8 cellular contexts compared by ENCODE assay signal in the genomic region with DNA sequence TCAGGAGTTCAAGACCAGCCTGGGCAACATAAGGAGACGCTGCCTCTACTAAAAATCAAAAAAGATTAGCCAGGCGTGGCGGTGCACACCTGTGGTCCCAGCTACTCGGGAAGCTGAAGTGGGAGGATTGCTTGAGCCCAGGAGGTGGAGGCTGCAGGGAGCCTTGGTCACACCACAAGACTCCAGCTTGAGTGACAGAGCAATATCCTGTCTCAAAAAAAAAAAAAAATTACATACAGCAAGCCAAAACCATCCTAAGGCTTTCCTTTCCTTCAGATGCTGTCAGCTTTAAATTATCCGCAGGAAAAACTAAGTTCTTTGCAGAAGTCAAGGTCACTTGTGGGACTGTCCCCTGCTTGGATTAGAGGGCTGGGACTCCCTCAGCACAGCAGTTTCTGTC. TPM values are rescaled to one million over a fixed set of nuclear protein-coding genes. Genes with fewer than 3 reads are reported as not detected.
DNase-seq lines count a peak whose midpoint lies in the region; ATAC-seq, FAIRE-seq and TF ChIP-seq lines count a peak whose summit lies in the region.

No MANE protein-coding gene starts in this region.

- ATAC-seq in WTC11, result no peak

- TF ChIP-seq CTCF in HFF-Myc (IDR thresholded peaks at IDR 0.05; ENCODE audit: low read depth, low read length, missing control alignments) (no peak), WTC11 (IDR thresholded peaks at IDR 0.05) (no peak), glutamatergic neuron (IDR thresholded peaks at IDR 0.05; ENCODE audit: partially characterized antibody, unreplicated experiment) (no peak), spleen (IDR thresholded peaks at IDR 0.05 in 8 of 11, conservative IDR thresholded peaks at IDR 0.05 in 3 of 11) (no peak), D721Med (IDR thresholded peaks at IDR 0.05; ENCODE audit: insufficient read depth, missing control alignments) (no peak)

- no peak for FAIRE-seq in D721Med (lab: Jason Lieb, UNC)

- no peaks in the 10 kb centered on the region for H3K9me3 Mint-ChIP-seq in WTC11
- H3K9me3 Mint-ChIP-seq in glutamatergic neuron (ENCODE audit: unreplicated experiment), result peaks cover 12% of the 10 kb centered on the region

- H3K4me3 ChIP-seq in HFF-Myc (replicated peaks; ENCODE audit: low read depth, low read length) (peak overlapping the region; percentile 96), spleen (peak overlapping the region; percentile 84 to 95 (median 94))

- DNase-seq in HFF-Myc (ENCODE audit: extremely low read depth, low read depth) (no peak), WTC11 (ENCODE audit: low spot score) (no peak), glutamatergic neuron (no peak), spleen (no peak), NCI-H2029 treated with DMSO at 0.1 percent for 48 hours (lab: John Stamatoyannopoulos, UW) (no peak), DMS153 (lab: John Stamatoyannopoulos, UW) (no peak), NCI-H1417 treated with DMSO at 0.1 percent for 48 hours (lab: John Stamatoyannopoulos, UW) (no peak), D721Med (ENCODE audit: insufficient read length, low spot score) (no peak)

- H3K27ac Mint-ChIP-seq in WTC11 (peak overlapping the region; percentile 70), glutamatergic neuron (ENCODE audit: unreplicated experiment) (peak overlapping the region; percentile 66)

- H3K27me3 Mint-ChIP-seq in WTC11 (ENCODE audit: low read depth), result no peaks in the 10 kb centered on the region
- H3K27me3 Mint-ChIP-seq in glutamatergic neuron (ENCODE audit: unreplicated experiment), result peaks cover 2% of the 10 kb centered on the region

- peaks cover 26% of the 10 kb centered on the region for H3K4me1 Mint-ChIP-seq in WTC11
- H3K4me1 Mint-ChIP-seq in glutamatergic neuron (ENCODE audit: low read depth, unreplicated experiment), result peaks cover 24% of the 10 kb centered on the region

- H3K36me3 Mint-ChIP-seq in WTC11 (peaks cover 14% of the 10 kb centered on the region), glutamatergic neuron (ENCODE audit: unreplicated experiment) (no peaks in the 10 kb centered on the region)

- peak overlapping the region in 6 of 8 donors; percentile 91 to 99 (median 96) for H3K27ac ChIP-seq in spleen

- H3K9me3 ChIP-seq in spleen, result no peaks in the 10 kb centered on the region

- H3K4me3 Mint-ChIP-seq in WTC11 (peak overlapping the region; percentile 92), glutamatergic neuron (ENCODE audit: unreplicated experiment) (peak overlapping the region; percentile 95)

- no peaks in the 10 kb centered on the region for H3K27me3 ChIP-seq in spleen (replicated peaks in 1 of 7)

- POLR2A ChIA-PET in WTC11 (lab: Charles Lee), result interaction anchor here (2.3 kb wide), 1 partner anchor 61 kb away, joined by 6 read pairs; a partner anchor contains a TSS

- CTCF ChIA-PET in WTC11 (lab: Charles Lee), result interaction anchor here (0.6 to 1.3 kb wide), 6 partner anchors 12 to 110 kb away, joined by 3 to 6 read pairs (median 3); a partner anchor contains a TSS

- peaks cover 0 to 51% (median 2%) of the 10 kb centered on the region in 6 donors for H3K36me3 ChIP-seq in spleen

- intact Hi-C loops in spleen (cut with DNase I; ENCODE audit: low total_unique reads), result no loop called here

- 55 to 74% (median 62%) methylated on average over 5 of the region's 5 CpGs for WGBS in spleen, 5 donors

- H3K4me1 ChIP-seq in spleen, result peaks cover 25 to 87% (median 71%) of the 10 kb centered on the region in 6 donors

- no peak for TF ChIP-seq POLR2A in spleen (IDR thresholded peaks at IDR 0.05)

TF ChIP-seq in WTC11, 78 proteins besides CTCF, POLR2A, EP300 and RAD21:
- TF ChIP-seq TEAD1 (CRISPR knock-in tag; IDR thresholded peaks at IDR 0.05) (no peak), NR2C2 (CRISPR knock-in tag; IDR thresholded peaks at IDR 0.05) (no peak), FOXP1 (CRISPR knock-in tag; IDR thresholded peaks at IDR 0.05; ENCODE audit: borderline replicate concordance) (no peak)

RNA-seq across cellular contexts. Expression of a gene that starts 1.3 kb away (rescaled TPM):
- 241 to 275 TPM (median 246 TPM) in 3 replicates for total RNA-seq in WTC11 (2021)
- 257 TPM for total RNA-seq in glutamatergic neuron (ENCODE audit: unreplicated experiment)
- 100 to 1,000 TPM; 115 to 141 (median 132) TPM for total RNA-seq in spleen
- 10 to 100 TPM; 35.6 to 45.8 (median 36.6) TPM for polyA plus RNA-seq in spleen

RNA-seq across cellular contexts. Expression of a gene that starts 17.0 kb away (rescaled TPM):
- total RNA-seq in WTC11 (2021) (171 to 193 TPM (median 192 TPM) in 3 replicates), glutamatergic neuron (ENCODE audit: unreplicated experiment) (141 TPM), spleen (10 to 100 TPM; 63.0 to 79.7 (median 71.9) TPM)
- polyA plus RNA-seq in spleen, result 10 to 100 TPM; 81.9 to 86.9 (median 86.7) TPM

RNA-seq across cellular contexts. Expression of a gene that starts 32.1 kb away (rescaled TPM):
- total RNA-seq in WTC11 (2021) (22.7 to 26.2 TPM (median 24.4 TPM) in 3 replicates), glutamatergic neuron (ENCODE audit: unreplicated experiment) (18.9 TPM), spleen (10 to 100 TPM; 13.9 to 37.3 (median 19.6) TPM)
- 10 to 100 TPM; 18.7 to 32.7 (median 21.9) TPM for polyA plus RNA-seq in spleen

RNA-seq across cellular contexts. Expression of a gene that starts 35.0 kb away (rescaled TPM):
- total RNA-seq in WTC11 (2021), result 46.7 to 58.0 TPM (median 57.5 TPM) in 3 replicates
- total RNA-seq in glutamatergic neuron (ENCODE audit: unreplicated experiment), result 101 TPM
- 100 to 1,000 TPM in 4 of 7 donors, 10 to 100 TPM in 3; 47.4 to 132 (median 100) TPM for total RNA-seq in spleen
- polyA plus RNA-seq in spleen, result 10 to 100 TPM; 34.8 to 56.5 (median 54.4) TPM

RNA-seq across cellular contexts. Expression of a gene that starts 39.9 kb away (rescaled TPM):
- 2.9 to 3.0 TPM (median 2.9 TPM) in 3 replicates for total RNA-seq in WTC11 (2021)
- total RNA-seq in glutamatergic neuron (ENCODE audit: unreplicated experiment), result 0.42 TPM
- 1 to 10 TPM; 1.1 to 4.5 (median 2.0) TPM for total RNA-seq in spleen
- 1 to 10 TPM; 1.8 to 4.0 (median 3.6) TPM for polyA plus RNA-seq in spleen
